ENCODE assay signal across 8 cellular contexts in the genomic region with DNA sequence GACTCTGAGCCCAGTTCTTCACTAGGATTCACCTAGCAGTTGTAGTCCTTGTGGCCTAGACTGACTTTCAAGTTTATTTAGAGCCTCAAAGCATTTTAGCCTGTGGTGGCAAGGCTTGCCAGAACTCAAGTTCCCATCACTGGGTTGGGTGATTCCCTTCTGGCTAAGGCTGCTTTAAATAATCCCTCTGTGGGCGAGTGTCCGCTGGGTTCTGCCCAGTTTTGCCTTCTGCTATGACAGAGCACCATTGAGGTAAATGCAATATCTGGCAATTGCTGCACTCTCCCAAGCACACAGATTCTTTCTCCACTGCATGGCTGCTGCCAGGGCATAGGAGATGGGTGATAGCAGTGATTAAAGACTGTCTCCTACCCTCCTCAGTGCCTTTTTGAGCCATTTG.
"Had no signal": no experiment of that assay in that cellular context is flagged by ENCODE, and none has a peak within 500 bp of the region (broad histone marks: within the 10 kb centered on the region; RNA-seq: fewer than 3 reads in every experiment).

No MANE protein-coding gene starts in this region.

- H3K4me1 ChIP-seq: HAP-1 had no signal

- DNase-seq: GM23248, GOT3, H7, H9, HCEC 1CT, HFFc6 had no signal

- H3K9ac ChIP-seq: GM23248 had no signal

- H3K36me3 ChIP-seq: HAP-1 had no signal

- H3K9me3 ChIP-seq: HAP-1 had no signal

- H2AFZ ChIP-seq: GM23248, GM23338 had no signal

- H3K27ac ChIP-seq: GM23248 had no signal

- H3K4me2 ChIP-seq: GM23338 had no signal

- H3K4me3 ChIP-seq: GM23248, GM23338, HAP-1 had no signal
